8 cellular contexts compared by ENCODE assay signal in the genomic region with DNA sequence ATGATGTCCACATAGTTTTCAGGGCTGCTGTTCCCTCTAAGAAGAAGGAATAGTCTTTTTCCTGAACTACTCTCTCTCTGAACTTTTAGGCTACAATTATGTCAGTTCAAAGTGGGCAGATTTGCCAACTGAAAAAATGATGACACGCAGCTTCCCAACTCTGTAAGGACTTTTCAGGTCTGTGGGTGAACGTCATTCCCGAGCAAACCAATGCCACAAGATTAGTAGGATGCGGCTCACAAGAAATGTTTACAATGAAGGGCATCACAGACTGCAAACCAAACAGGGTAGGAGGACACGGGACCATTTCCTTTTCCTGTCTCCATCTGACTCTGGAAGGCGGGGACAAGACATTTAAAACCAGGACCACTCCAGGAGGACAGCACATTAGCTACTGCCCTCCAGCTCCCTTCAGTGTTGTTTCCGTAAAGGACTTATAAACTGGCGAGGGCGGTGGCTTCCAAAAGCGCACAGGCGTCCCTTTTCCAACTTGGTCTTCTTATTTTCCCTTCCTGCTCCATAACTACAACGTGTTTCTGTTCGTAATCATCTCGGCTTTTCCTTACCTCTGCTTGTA. TPM values are rescaled to one million over a fixed set of nuclear protein-coding genes. Genes with fewer than 3 reads are reported as not detected.
DNase-seq lines count a peak whose midpoint lies in the region; ATAC-seq, FAIRE-seq and TF ChIP-seq lines count a peak whose summit lies in the region.

No MANE protein-coding gene starts in this region.

- no peaks in the 10 kb centered on the region for H3K9me3 ChIP-seq in right lobe of liver

- peak; percentile 10 for ATAC-seq in HG03175 (IDR thresholded peaks at IDR 0.05; ENCODE audit: unreplicated experiment)
- ATAC-seq in right lobe of liver: peak; percentile 7 to 43 (median 19)

- peak overlapping the region; percentile 84 for H3K4me3 ChIP-seq in BJ (ENCODE audit: low read depth, low read length)
- H3K4me3 ChIP-seq in right lobe of liver: peak overlapping the region; percentile 75 to 96 (median 94)

- TF ChIP-seq POLR2A in GM12892 (IDR thresholded peaks at IDR 0.05; ENCODE audit: low read depth, low read length) (no peak), right lobe of liver (IDR thresholded peaks at IDR 0.05) (no peak)

- CTCF ChIA-PET in BJ (lab: Yijun Ruan, JAX): interaction anchor here (1.7 kb wide), 1 partner anchor 11 kb away, joined by 3 read pairs; no protein-coding TSS in a partner anchor

- peak overlapping the region; percentile 98 to 99 (median 98) for H3K27ac ChIP-seq in right lobe of liver

- DNase-seq in BJ (ENCODE audit: low read depth) (peak; percentile 28), GM12892 (ENCODE audit: insufficient read length) (no peak), SHP77 treated with DMSO at 0.1 percent for 48 hours (lab: John Stamatoyannopoulos, UW) (peak; percentile 73), dermis blood vessel endothelial cell (peak; percentile 67), right lobe of liver (no peak), stromal cell of bone marrow (ENCODE audit: low read depth) (peak; percentile 55), NCI-H1092 (lab: John Stamatoyannopoulos, UW) (no peak)

- H3K27me3 ChIP-seq in BJ (ENCODE audit: control insufficient read depth, insufficient read depth, low read length) (no peaks in the 10 kb centered on the region), right lobe of liver (no peaks in the 10 kb centered on the region)

- TF ChIP-seq CTCF in BJ (IDR thresholded peaks at IDR 0.05; ENCODE audit: insufficient read depth, low read depth, low read length): no peak
- TF ChIP-seq CTCF in right lobe of liver (IDR thresholded peaks at IDR 0.05): no peak

- peaks cover 0 to 46% (median 14%) of the 10 kb centered on the region in 4 donors for H3K4me1 ChIP-seq in right lobe of liver

- POLR2A ChIA-PET in BJ (lab: Charles Lee): interaction anchor here (1.6 kb wide), 1 partner anchor 222 kb away, joined by 7 read pairs; no protein-coding TSS in a partner anchor

- FAIRE-seq in GM12892 (lab: Jason Lieb, UNC): peak; percentile 14

- H3K36me3 ChIP-seq in BJ (ENCODE audit: control insufficient read depth, insufficient read depth, low read length) (no peaks in the 10 kb centered on the region), right lobe of liver (no peaks in the 10 kb centered on the region)

- 2% methylated on average over 9 of the region's 14 CpGs for WGBS in right lobe of liver (ENCODE audit: insufficient coverage, low coverage, low lambda C conversion rate, missing lambda C conversion rate)

- intact Hi-C loops in right lobe of liver (cut with DNase I): no loop called here

RNA-seq across cellular contexts. Expression of a gene that starts 0.5 kb away (rescaled TPM):
- polyA plus RNA-seq in BJ (2011; rRNA removed): 25.6 and 52.9 TPM in 2 replicates
- 81.9 and 92.6 TPM in 2 replicates for polyA minus RNA-seq in BJ (2011; rRNA and poly(A)+ RNA removed)
- polyA plus RNA-seq in GM12892 (2012; ENCODE audit: missing spikeins): 20.0 TPM
- 34.5 and 43.9 TPM in 2 replicates for total RNA-seq in dermis blood vessel endothelial cell
- 10 to 100 TPM; 24.0 to 39.6 (median 35.1) TPM for total RNA-seq in right lobe of liver

Comparison
In these comparisons a context has a peak if more than half of its experiments do, and no peak if none do; other contexts are left out.
1. DNase-seq: peak in BJ (single experiment), SHP77 treated with DMSO at 0.1 percent for 48 hours (single experiment), dermis blood vessel endothelial cell (single experiment) and stromal cell of bone marrow (single experiment); none in GM12892 (single experiment), right lobe of liver (0 of 3) and NCI-H1092 (single experiment).